30 cellular contexts compared by ENCODE assay signal in genomic region chr13:36166051-36166450, GRCh38. TPM values are rescaled to one million over a fixed set of nuclear protein-coding genes. Genes with fewer than 3 reads are reported as not detected.
"Had no signal": no experiment of that assay in that cellular context is flagged by ENCODE, and none has a peak within 500 bp of the region (broad histone marks: within the 10 kb centered on the region; RNA-seq: fewer than 3 reads in every experiment).

No MANE protein-coding gene starts in this region.

- H3K9me3 Mint-ChIP-seq: activated CD4-positive, alpha-beta memory T cell treated with anti-CD3 and anti-CD28 coated beads for 36 hours; activated CD4-positive, alpha-beta T cell treated with anti-CD3 and anti-CD28 coated beads, Interleukin-2, amount 10 ng/mL, durations not matched to agents 24 days and 14 days; activated naive CD4-positive, alpha-beta T cell treated with anti-CD3 and anti-CD28 coated beads, Interleukin-2, amount 50 U/mL, for 24 hours; activated naive CD8-positive, alpha-beta T cell treated with anti-CD3 and anti-CD28 coated beads for 36 hours; activated T-helper 1 cell treated with anti-CD3 and anti-CD28 coated beads, Interleukin-12 subunit alpha, Interleukin-12 subunit beta, Interleukin-2, Interleukin-4 antibody, amounts not matched to agents 30 ng/mL and 10 ng/mL and 1 ng/mL, durations not matched to agents 14 hours and 24 hours and 36 hours; activated T-helper 2 cell treated with anti-CD3 and anti-CD28 coated beads, Interferon-gamma antibody, Interleukin-2, Interleukin-4, amounts not matched to agents 10 μg/mL and 5 μg/mL and 100 μg/mL, durations not matched to agents 14 hours and 24 hours and 36 hours had no signal

- H3K27me3 Mint-ChIP-seq: activated CD4-positive, alpha-beta memory T cell treated with anti-CD3 and anti-CD28 coated beads for 36 hours; activated CD4-positive, alpha-beta T cell treated with anti-CD3 and anti-CD28 coated beads, Interleukin-2, amount 10 ng/mL, durations not matched to agents 24 days and 14 days; activated CD8-positive, alpha-beta memory T cell treated with anti-CD3 and anti-CD28 coated beads, Interleukin-2, amount 10 ng/mL, durations not matched to agents 7 days and 5 days; activated naive CD4-positive, alpha-beta T cell treated with anti-CD3 and anti-CD28 coated beads, Interleukin-2, amount 50 U/mL, for 24 hours; activated naive CD8-positive, alpha-beta T cell treated with anti-CD3 and anti-CD28 coated beads for 36 hours; activated naive CD8-positive, alpha-beta T cell treated with anti-CD3 and anti-CD28 coated beads, Interleukin-2, amount 50 U/mL, for 24 hours had no signal

- H3K27ac Mint-ChIP-seq: activated CD4-positive, alpha-beta memory T cell treated with anti-CD3 and anti-CD28 coated beads for 36 hours; activated CD4-positive, alpha-beta T cell treated with anti-CD3 and anti-CD28 coated beads for 36 hours; activated CD4-positive, alpha-beta T cell treated with anti-CD3 and anti-CD28 coated beads, Interleukin-2, amount 10 ng/mL, durations not matched to agents 24 days and 14 days; activated CD8-positive, alpha-beta memory T cell treated with anti-CD3 and anti-CD28 coated beads, Interleukin-2, amount 10 ng/mL, durations not matched to agents 7 days and 5 days; activated CD8-positive, alpha-beta T cell treated with anti-CD3 and anti-CD28 coated beads, Interleukin-2, amount 10 ng/mL, durations not matched to agents 7 days and 5 days; activated naive CD4-positive, alpha-beta T cell treated with anti-CD3 and anti-CD28 coated beads for 36 hours; activated naive CD4-positive, alpha-beta T cell treated with anti-CD3 and anti-CD28 coated beads, Interleukin-2, amount 50 U/mL, for 24 hours; activated naive CD8-positive, alpha-beta T cell treated with anti-CD3 and anti-CD28 coated beads for 36 hours; activated naive CD8-positive, alpha-beta T cell treated with anti-CD3 and anti-CD28 coated beads, Interleukin-2, amount 50 U/mL, for 24 hours; activated T-helper 1 cell treated with anti-CD3 and anti-CD28 coated beads, Interleukin-12 subunit alpha, Interleukin-12 subunit beta, Interleukin-2, Interleukin-4 antibody, amounts not matched to agents 30 ng/mL and 10 ng/mL and 1 ng/mL, durations not matched to agents 14 hours and 24 hours and 36 hours; activated T-helper 2 cell treated with anti-CD3 and anti-CD28 coated beads, Interferon-gamma antibody, Interleukin-2, Interleukin-4, amounts not matched to agents 10 μg/mL and 5 μg/mL and 100 μg/mL, durations not matched to agents 14 hours and 24 hours and 36 hours had no signal

- H3K4me3 ChIP-seq: adrenal gland, body of pancreas, breast epithelium, cardiac muscle cell, colonic mucosa, esophagus squamous epithelium had no signal

- H3K36me3 Mint-ChIP-seq: activated CD4-positive, alpha-beta memory T cell treated with anti-CD3 and anti-CD28 coated beads for 36 hours; activated CD8-positive, alpha-beta memory T cell treated with anti-CD3 and anti-CD28 coated beads, Interleukin-2, amount 10 ng/mL, durations not matched to agents 7 days and 5 days; activated naive CD4-positive, alpha-beta T cell treated with anti-CD3 and anti-CD28 coated beads, Interleukin-2, amount 50 U/mL, for 24 hours; activated naive CD8-positive, alpha-beta T cell treated with anti-CD3 and anti-CD28 coated beads for 36 hours had no signal

- ATAC-seq: activated CD4-positive, alpha-beta T cell treated with anti-CD3 and anti-CD28 coated beads for 36 hours; activated CD8-positive, alpha-beta memory T cell treated with anti-CD3 and anti-CD28 coated beads, Interleukin-2, amount 10 ng/mL, durations not matched to agents 7 days and 5 days; activated CD8-positive, alpha-beta T cell treated with anti-CD3 and anti-CD28 coated beads, Interleukin-2, amount 10 ng/mL, durations not matched to agents 7 days and 5 days; activated naive CD8-positive, alpha-beta T cell treated with anti-CD3 and anti-CD28 coated beads, Interleukin-2, amount 50 U/mL, for 24 hours; body of pancreas had no signal

- H3K4me1 Mint-ChIP-seq: activated CD4-positive, alpha-beta T cell treated with anti-CD3 and anti-CD28 coated beads for 36 hours; activated CD4-positive, alpha-beta T cell treated with anti-CD3 and anti-CD28 coated beads, Interleukin-2, amount 10 ng/mL, durations not matched to agents 24 days and 14 days; activated CD8-positive, alpha-beta memory T cell treated with anti-CD3 and anti-CD28 coated beads, Interleukin-2, amount 10 ng/mL, durations not matched to agents 7 days and 5 days; activated naive CD4-positive, alpha-beta T cell treated with anti-CD3 and anti-CD28 coated beads, Interleukin-2, amount 50 U/mL, for 24 hours; activated naive CD8-positive, alpha-beta T cell treated with anti-CD3 and anti-CD28 coated beads for 36 hours; activated naive CD8-positive, alpha-beta T cell treated with anti-CD3 and anti-CD28 coated beads, Interleukin-2, amount 50 U/mL, for 24 hours had no signal

- DNase-seq: activated CD4-positive, alpha-beta memory T cell treated with anti-CD3 and anti-CD28 coated beads for 36 hours; activated CD4-positive, alpha-beta T cell treated with anti-CD3 and anti-CD28 coated beads for 36 hours; activated CD4-positive, alpha-beta T cell treated with anti-CD3 and anti-CD28 coated beads, Interleukin-2, amount 10 ng/mL, durations not matched to agents 24 days and 14 days; activated CD4-positive, CD25-positive, alpha-beta regulatory T cell; activated CD4-positive, CD25-positive, alpha-beta regulatory T cell treated with anti-CD3 and anti-CD28 coated beads, Interleukin-2, amount 50 U/mL, for 72 hours; activated CD8-positive, alpha-beta memory T cell treated with anti-CD3 and anti-CD28 coated beads, Interleukin-2, amount 10 ng/mL, durations not matched to agents 7 days and 5 days; activated CD8-positive, alpha-beta memory T cell treated with anti-CD3 and anti-CD28 coated beads, Interleukin-2, amount 50 U/mL, for 4 hours; activated CD8-positive, alpha-beta T cell treated with anti-CD3 and anti-CD28 coated beads, Interleukin-2, amount 10 ng/mL, durations not matched to agents 7 days and 5 days; activated effector memory CD4-positive, alpha-beta T cell treated with anti-CD3 and anti-CD28 coated beads, Interleukin-2, amount 50 U/mL, for 16 hours; activated naive CD4-positive, alpha-beta T cell treated with anti-CD3 and anti-CD28 coated beads for 36 hours; activated naive CD8-positive, alpha-beta T cell treated with anti-CD3 and anti-CD28 coated beads for 36 hours; activated naive CD8-positive, alpha-beta T cell treated with anti-CD3 and anti-CD28 coated beads, Interleukin-2, amount 50 U/mL, for 24 hours; activated T-cell treated with anti-CD3 and anti-CD28 coated beads, Interleukin-2, amount 50 U/mL, for 1 hour; activated T-cell treated with anti-CD3 and anti-CD28 coated beads, Interleukin-2, amount 50 U/mL, for 48 hours; adrenal gland; amygdala; aorta; body of pancreas; central memory CD4-positive, alpha-beta T cell; cerebellar nuclear complex; colonic mucosa; effector CD8-positive, alpha-beta T cell; esophagus squamous epithelium; head of caudate nucleus; T-helper 2 cell had no signal

- H3K4me3 Mint-ChIP-seq: activated CD4-positive, alpha-beta memory T cell treated with anti-CD3 and anti-CD28 coated beads for 36 hours; activated CD4-positive, alpha-beta T cell treated with anti-CD3 and anti-CD28 coated beads for 36 hours; activated CD4-positive, alpha-beta T cell treated with anti-CD3 and anti-CD28 coated beads, Interleukin-2, amount 10 ng/mL, durations not matched to agents 24 days and 14 days; activated CD8-positive, alpha-beta memory T cell treated with anti-CD3 and anti-CD28 coated beads, Interleukin-2, amount 10 ng/mL, durations not matched to agents 7 days and 5 days; activated CD8-positive, alpha-beta T cell treated with anti-CD3 and anti-CD28 coated beads, Interleukin-2, amount 10 ng/mL, durations not matched to agents 7 days and 5 days; activated naive CD4-positive, alpha-beta T cell treated with anti-CD3 and anti-CD28 coated beads for 36 hours; activated naive CD4-positive, alpha-beta T cell treated with anti-CD3 and anti-CD28 coated beads, Interleukin-2, amount 50 U/mL, for 24 hours; activated naive CD8-positive, alpha-beta T cell treated with anti-CD3 and anti-CD28 coated beads for 36 hours; activated naive CD8-positive, alpha-beta T cell treated with anti-CD3 and anti-CD28 coated beads, Interleukin-2, amount 50 U/mL, for 24 hours; activated T-helper 1 cell treated with anti-CD3 and anti-CD28 coated beads, Interleukin-12 subunit alpha, Interleukin-12 subunit beta, Interleukin-2, Interleukin-4 antibody, amounts not matched to agents 30 ng/mL and 10 ng/mL and 1 ng/mL, durations not matched to agents 14 hours and 24 hours and 36 hours had no signal

RNA-seq across cellular contexts. Expression of gene DCLK1, which starts 34.9 kb away (rescaled TPM):
- polyA plus RNA-seq: cardiac muscle cell had no signal
